In genomic region chr4:7024336-7024890, GRCh38 we compare ENCODE assay signal across 14 cellular contexts.
"Had no signal": no experiment of that assay in that cellular context is flagged by ENCODE, and none has a peak within 500 bp of the region (broad histone marks: within the 10 kb centered on the region; RNA-seq: fewer than 3 reads in every experiment).

No MANE protein-coding gene starts in this region.

- H3K4me3 Mint-ChIP-seq: activated CD4-positive, alpha-beta T cell treated with anti-CD3 and anti-CD28 coated beads, Interleukin-2, amount 10 ng/mL, durations not matched to agents 24 days and 14 days; activated naive CD8-positive, alpha-beta T cell; effector memory CD8-positive, alpha-beta T cell; naive thymus-derived CD8-positive, alpha-beta T cell had no signal

- H3K27me3 Mint-ChIP-seq: activated CD4-positive, alpha-beta T cell treated with anti-CD3 and anti-CD28 coated beads, Interleukin-2, amount 10 ng/mL, durations not matched to agents 24 days and 14 days; activated naive CD8-positive, alpha-beta T cell; effector memory CD8-positive, alpha-beta T cell; naive thymus-derived CD8-positive, alpha-beta T cell had no signal

- H3K27ac Mint-ChIP-seq: activated CD4-positive, alpha-beta T cell treated with anti-CD3 and anti-CD28 coated beads, Interleukin-2, amount 10 ng/mL, durations not matched to agents 24 days and 14 days; effector memory CD8-positive, alpha-beta T cell had no signal

- H3K27me3 ChIP-seq: cardiac muscle cell, tibial artery, vagina had no signal

- H3K9me3 ChIP-seq: tibial artery, vagina had no signal

- H3K9me3 Mint-ChIP-seq: activated CD4-positive, alpha-beta T cell treated with anti-CD3 and anti-CD28 coated beads, Interleukin-2, amount 10 ng/mL, durations not matched to agents 24 days and 14 days; effector memory CD8-positive, alpha-beta T cell; naive thymus-derived CD8-positive, alpha-beta T cell had no signal

- H3K4me3 ChIP-seq: cardiac muscle cell, tibial artery, vagina had no signal

- H3K4me1 ChIP-seq: tibial artery, vagina had no signal

- ATAC-seq: effector memory CD8-positive, alpha-beta T cell; naive thymus-derived CD8-positive, alpha-beta T cell had no signal

- DNase-seq: activated CD4-positive, alpha-beta T cell treated with anti-CD3 and anti-CD28 coated beads, Interleukin-2, amount 10 ng/mL, durations not matched to agents 24 days and 14 days; effector memory CD8-positive, alpha-beta T cell; mesendoderm; nucleus accumbens; retina; stimulated activated CD4-positive, alpha-beta T cell treated with anti-CD3 and anti-CD28 coated beads, Interleukin-2, amount 100 ng/mL, for 24 hours; stimulated activated naive CD4-positive, alpha-beta T cell treated with Interleukin-2 at 50 U/mL for 16 hours; T-helper 1 cell; T-helper 9 cell; tibial artery had no signal

- H3K27ac ChIP-seq: cardiac muscle cell, tibial artery, vagina had no signal
